25 cellular contexts compared by ENCODE assay signal in genomic region chr10:61629594-61629993, GRCh38. TPM values are rescaled to one million over a fixed set of nuclear protein-coding genes. Genes with fewer than 3 reads are reported as not detected.
DNase-seq lines count a peak whose midpoint lies in the region; ATAC-seq, FAIRE-seq and TF ChIP-seq lines count a peak whose summit lies in the region.
"Had no signal": no experiment of that assay in that cellular context is flagged by ENCODE, and none has a peak within 500 bp of the region (broad histone marks: within the 10 kb centered on the region; RNA-seq: fewer than 3 reads in every experiment).

No MANE protein-coding gene starts in this region.

- peak overlapping the region; percentile 98 for H2BK20ac ChIP-seq in IMR-90 (ENCODE audit: low read depth, low read length)

- H2BK15ac ChIP-seq in IMR-90 (ENCODE audit: low read depth, low read length) = peak overlapping the region; percentile 99

- peak overlapping the region; percentile 98 for H3K27ac ChIP-seq in IMR-90 (ENCODE audit: insufficient read depth, low read length)
- H3K27ac ChIP-seq in brain microvascular endothelial cell = peak overlapping the region; percentile 70
- H3K27ac ChIP-seq in temporal lobe (ENCODE audit: low read depth, low read length) = peak overlapping the region; percentile 79
- H3K27ac ChIP-seq in effector memory CD4-positive, alpha-beta T cell (ENCODE audit: insufficient read depth, low read length, poor library complexity, severe bottlenecking) = no peak overlapping the region
- H3K27ac ChIP-seq: ovary, right lobe of liver, testis had no signal

- H2AK5ac ChIP-seq in IMR-90 (ENCODE audit: low read depth, low read length) = peak overlapping the region; percentile 88

- CTCF ChIA-PET in IMR-90 (lab: Yijun Ruan, JAX) = no interaction called here

- H3K36me3 ChIP-seq in IMR-90 (ENCODE audit: control insufficient read depth, insufficient read depth, low read length) = no peaks in the 10 kb centered on the region
- H3K36me3 ChIP-seq in brain microvascular endothelial cell (replicated peaks) = no peaks in the 10 kb centered on the region
- no peaks in the 10 kb centered on the region for H3K36me3 ChIP-seq in effector memory CD4-positive, alpha-beta T cell (ENCODE audit: control insufficient read depth, insufficient read depth, low read length)
- H3K36me3 ChIP-seq: HAP-1, ovary, right lobe of liver had no signal

- H3K4me2 ChIP-seq in IMR-90 (ENCODE audit: low read depth, low read length) = no peak overlapping the region

- no peaks in the 10 kb centered on the region for H4K20me1 ChIP-seq in IMR-90 (ENCODE audit: insufficient read depth, low read length)

- H4K5ac ChIP-seq in IMR-90 (ENCODE audit: low read depth, low read length) = peak overlapping the region; percentile 97

- H3K23ac ChIP-seq in IMR-90 (ENCODE audit: low read depth, low read length) = peak overlapping the region; percentile 80

- TF ChIP-seq RAD21 in IMR-90 (IDR thresholded peaks at IDR 0.05; ENCODE audit: low read length) = no peak

- peak overlapping the region; percentile 93 for H3K4ac ChIP-seq in IMR-90 (ENCODE audit: low read depth, low read length)

- no peak for FAIRE-seq in RCC 7860 (lab: Jason Lieb, UNC)
- FAIRE-seq: GM12878, GM19239, islet of Langerhans had no signal

- peak overlapping the region; percentile 89 for H3K18ac ChIP-seq in IMR-90 (ENCODE audit: low read depth, low read length)

- H4K8ac ChIP-seq in IMR-90 (ENCODE audit: low read depth in 2 of 2, low read length in 2 of 2) = peak overlapping the region; percentile 91

- POLR2A ChIA-PET in IMR-90 (lab: Charles Lee; ENCODE audit: unreplicated experiment) = interaction anchor here (0.6 kb wide), 1 partner anchor 11 kb away, joined by 3 read pairs; no protein-coding TSS in a partner anchor

- no peak for TF ChIP-seq POLR2A in IMR-90 (IDR thresholded peaks at IDR 0.05; ENCODE audit: low read depth, low read length)

- H3K4me3 ChIP-seq in IMR-90 (ENCODE audit: insufficient read depth, low read depth, low read length) = no peak overlapping the region
- no peak overlapping the region for H3K4me3 ChIP-seq in brain microvascular endothelial cell (ENCODE audit: low read depth, low read length)
- H3K4me3 ChIP-seq in effector memory CD4-positive, alpha-beta T cell (ENCODE audit: insufficient read depth, low read depth, low read length, poor library complexity, severe bottlenecking) = no peak overlapping the region
- H3K4me3 ChIP-seq: GM12878, HAP-1, ovary, right lobe of liver, testis had no signal

- peak overlapping the region; percentile 93 for H3K14ac ChIP-seq in IMR-90 (replicated peaks; ENCODE audit: low read depth, low read length)

- peak overlapping the region; percentile 98 for H4K91ac ChIP-seq in IMR-90 (ENCODE audit: insufficient read depth, low read depth, low read length)

- H3K4me1 ChIP-seq in IMR-90 (ENCODE audit: control insufficient read depth, insufficient read depth, low read length) = peaks cover 19% of the 10 kb centered on the region
- H3K4me1 ChIP-seq in effector memory CD4-positive, alpha-beta T cell (ENCODE audit: control insufficient read depth, insufficient read depth, low read length, poor library complexity, severe bottlenecking) = no peaks in the 10 kb centered on the region
- H3K4me1 ChIP-seq: right lobe of liver had no signal

- no peaks in the 10 kb centered on the region for H3K79me1 ChIP-seq in IMR-90 (ENCODE audit: low read depth in 1 of 2, low read length in 2 of 2)

- H3K56ac ChIP-seq in IMR-90 (ENCODE audit: extremely low read depth, insufficient read depth, low read length) = peak overlapping the region; percentile 87; the same call in 1 of the 2 replicates

- ATAC-seq in IMR-90 (ENCODE audit: low read depth) (no peak), HG03432 (IDR thresholded peaks at IDR 0.05; ENCODE audit: unreplicated experiment) (no peak)
- ATAC-seq: activated T-cell treated with anti-CD3 and anti-CD28 coated beads, Interleukin-2, amount 50 U/mL, for 4 hours; CD8-positive, alpha-beta T cell; GM12878; naive thymus-derived CD4-positive, alpha-beta T cell; right lobe of liver had no signal

- no peak for DNase-seq in IMR-90
- DNase-seq in brain microvascular endothelial cell = no peak
- DNase-seq in iPS-NIHi11 (ENCODE audit: low spot score) = peak; percentile 8
- DNase-seq in RCC 7860 (ENCODE audit: low spot score) = no peak
- DNase-seq in effector memory CD4-positive, alpha-beta T cell = no peak
- DNase-seq in NCI-H1694 treated with DMSO at 0.1 percent for 48 hours (lab: John Stamatoyannopoulos, UW) = no peak
- DNase-seq: activated CD4-positive, alpha-beta T cell treated with anti-CD3 and anti-CD28 coated beads for 1 hour; activated naive CD4-positive, alpha-beta T cell treated with Interleukin-2 at 50 U/mL for 16 hours; activated T-cell treated with anti-CD3 and anti-CD28 coated beads, Interleukin-2, amount 50 U/mL, for 4 hours; aorta; CD8-positive, alpha-beta T cell; KG1; naive thymus-derived CD4-positive, alpha-beta T cell; NCI-H1930; NCI-H2227 treated with DMSO at 0.1 percent for 48 hours; right lobe of liver; testis had no signal

- intact Hi-C loops in IMR-90 (cut with micrococcal nuclease) = loop anchor here (5.0 kb wide), 1 partner anchor 273 kb away; the partner anchor contains the start of gene ARID5B

- H3K9me1 ChIP-seq in IMR-90 (ENCODE audit: insufficient read depth, low read length) = peaks cover 12% of the 10 kb centered on the region

- no peaks in the 10 kb centered on the region for H3K9me3 ChIP-seq in IMR-90 (ENCODE audit: control insufficient read depth, insufficient read depth, low read length)
- H3K9me3 ChIP-seq in effector memory CD4-positive, alpha-beta T cell (ENCODE audit: control insufficient read depth, low read length) = no peaks in the 10 kb centered on the region
- H3K9me3 ChIP-seq: HAP-1, ovary, right lobe of liver, testis had no signal

- dilution Hi-C loops in IMR-90 (cut with HindIII; ENCODE audit: low sequenced_read_pairs, unreplicated experiment) = no loop called here

- WGBS in IMR-90 (ENCODE audit: extremely low coverage in 2 of 2, insufficient read length in 1 of 2), 2 experiments = 92% methylated on average over 2 of the region's 5 CpGs; no CpG with 5 or more reads in 1 of the 2 experiments

- H2AK9ac ChIP-seq in IMR-90 (replicated peaks; ENCODE audit: low read depth, low read length, poor library complexity) = peak overlapping the region; percentile 12

- no TSS peak for BruUV-seq in IMR-90 (replicated peaks; lab: Mats Ljungman, UMichigan)

- in situ Hi-C loops in IMR-90 (cut with MboI; ENCODE audit: low sequenced_read_pairs) = no loop called here
- in situ Hi-C loops in brain microvascular endothelial cell (cut with HindIII; ENCODE audit: low pct_ligation_motif_present, low sequenced_read_pairs) = no loop called here

- H2AFZ ChIP-seq in IMR-90 (replicated peaks; ENCODE audit: low read length, poor library complexity) = peak overlapping the region; percentile 41

- peak overlapping the region; percentile 98 for H2BK5ac ChIP-seq in IMR-90 (ENCODE audit: low read depth, low read length, poor library complexity, severe bottlenecking)

- H2BK120ac ChIP-seq in IMR-90 (ENCODE audit: low read depth, low read length) = peak overlapping the region; percentile 95

- TF ChIP-seq CTCF in IMR-90 (conservative IDR thresholded peaks at IDR 0.05; ENCODE audit: low read depth, low read length) (no peak), brain microvascular endothelial cell (IDR thresholded peaks at IDR 0.05; ENCODE audit: low read depth, low read length, missing control alignments) (no peak)

- no peak overlapping the region for H3K9ac ChIP-seq in IMR-90 (ENCODE audit: low read depth, low read length)

- no peaks in the 10 kb centered on the region for H3K27me3 ChIP-seq in IMR-90 (ENCODE audit: control insufficient read depth, insufficient read depth, low read length)
- H3K27me3 ChIP-seq in brain microvascular endothelial cell (replicated peaks) = no peaks in the 10 kb centered on the region
- H3K27me3 ChIP-seq in effector memory CD4-positive, alpha-beta T cell (replicated peaks; ENCODE audit: control insufficient read depth, insufficient read depth, low read length, poor library complexity, severe bottlenecking) = no peaks in the 10 kb centered on the region
- H3K27me3 ChIP-seq: ovary, right lobe of liver, testis had no signal

TF ChIP-seq in IMR-90, 13 proteins besides CTCF, POLR2A, EP300 and RAD21:
- TF ChIP-seq RCOR1 (IDR thresholded peaks at IDR 0.05; ENCODE audit: insufficient replicate concordance, low read length) (no peak), MAZ (IDR thresholded peaks at IDR 0.05; ENCODE audit: borderline replicate concordance, low read depth, low read length) (no peak)

RNA-seq across cellular contexts. Expression of gene CABCOCO1, which starts 33.1 kb away (rescaled TPM):
- under 0.01 and 0.18 TPM in 2 replicates for total RNA-seq in IMR-90 (2012; rRNA removed)
- 0.19 and 0.31 TPM in 2 replicates for polyA plus RNA-seq in IMR-90 (2012; rRNA removed)
- polyA plus RNA-seq in IMR-90 (2012; cell fraction: cytosol; rRNA removed) = not detected in 2 replicates
- not detected in 2 replicates for polyA plus RNA-seq in IMR-90 (2012; cell fraction: nucleus; rRNA removed; ENCODE audit: low replicate concordance)
- total RNA-seq in temporal lobe = 4.2 TPM
- total RNA-seq: activated T-cell treated with anti-CD3 and anti-CD28 coated beads, Interleukin-2, amount 50 U/mL, for 4 hours; CD8-positive, alpha-beta T cell; GM12878; lung microvascular endothelial cell; naive thymus-derived CD4-positive, alpha-beta T cell; right lobe of liver had no signal
- polyA plus RNA-seq: GM12878; naive thymus-derived CD4-positive, alpha-beta T cell had no signal
